In genomic region chr6:35409245-35409644, GRCh38 we compare ENCODE assay signal across 23 cellular contexts. TPM values are rescaled to one million over a fixed set of nuclear protein-coding genes. Genes with fewer than 3 reads are reported as not detected.
DNase-seq lines count a peak whose midpoint lies in the region; TF ChIP-seq lines count a peak whose summit lies in the region.
"Had no signal": no experiment of that assay in that cellular context is flagged by ENCODE, and none has a peak within 500 bp of the region (broad histone marks: within the 10 kb centered on the region; RNA-seq: fewer than 3 reads in every experiment).

No MANE protein-coding gene starts in this region.

- H3K27me3 Mint-ChIP-seq in activated naive CD4-positive, alpha-beta T cell treated with anti-CD3 and anti-CD28 coated beads, Interleukin-2, amount 50 U/mL, for 24 hours = no peaks in the 10 kb centered on the region
- H3K27me3 Mint-ChIP-seq in type B pancreatic cell = no peaks in the 10 kb centered on the region

- no peak for DNase-seq in activated naive CD4-positive, alpha-beta T cell treated with Interleukin-2 at 50 U/mL for 16 hours
- DNase-seq in OCI-M1 (lab: John Stamatoyannopoulos, UW) (peak; percentile 20), epithelial cell of prostate (ENCODE audit: low read depth, low spot score) (no peak), type B pancreatic cell (ENCODE audit: extremely low spot score, unreplicated experiment) (no peak), RWPE1 (ENCODE audit: low spot score) (no peak)
- no peak for DNase-seq in stimulated activated CD4-positive, alpha-beta T cell treated with anti-CD3 and anti-CD28 coated beads, Interleukin-2, amount 100 ng/mL, for 48 hours
- DNase-seq in stimulated activated CD8-positive, alpha-beta memory T cell treated with anti-CD3 and anti-CD28 coated beads, Interleukin-4, amount 100 ng/mL, for 48 hours = no peak
- DNase-seq: Calu3, DMS79 treated with DMSO at 0.1 percent for 48 hours, GF-D8, HCEC 1CT, IMR-90, MM.1S, NCI-H1417, NCI-H1694, NCI-H2081, NCI-H2227 treated with DMSO at 0.1 percent for 48 hours, NCI-H526 treated with DMSO at 0.1 percent for 48 hours, RPMI8226, SHP77 had no signal

- CTCF ChIA-PET in RWPE1 (lab: Yijun Ruan, JAX) = interaction anchor here (1.0 kb wide), 1 partner anchor 40 kb away, joined by 3 read pairs; no protein-coding TSS in a partner anchor

- no peaks in the 10 kb centered on the region for H3K36me3 Mint-ChIP-seq in activated naive CD4-positive, alpha-beta T cell treated with anti-CD3 and anti-CD28 coated beads, Interleukin-2, amount 50 U/mL, for 24 hours
- H3K36me3 Mint-ChIP-seq in type B pancreatic cell = peaks cover 8% of the 10 kb centered on the region

- H3K27ac ChIP-seq in epithelial cell of prostate (peak overlapping the region; percentile 11), RWPE1 (no peak overlapping the region)
- H3K27ac ChIP-seq: BLaER1, KMS-11 had no signal

- TF ChIP-seq CTCF in type B pancreatic cell (conservative IDR thresholded peaks at IDR 0.05) = no peak
- no peak for TF ChIP-seq CTCF in RWPE1 (conservative IDR thresholded peaks at IDR 0.05; ENCODE audit: low read depth)

- H3K27ac Mint-ChIP-seq in activated naive CD4-positive, alpha-beta T cell treated with anti-CD3 and anti-CD28 coated beads, Interleukin-2, amount 50 U/mL, for 24 hours = peak overlapping the region; percentile 55
- H3K27ac Mint-ChIP-seq in type B pancreatic cell = peak overlapping the region; percentile 23

- POLR2A ChIA-PET in RWPE1 (lab: Yijun Ruan, JAX; ENCODE audit: low non-redundant PET) = no interaction called here

- H3K4me1 Mint-ChIP-seq in activated naive CD4-positive, alpha-beta T cell treated with anti-CD3 and anti-CD28 coated beads, Interleukin-2, amount 50 U/mL, for 24 hours = peaks cover 24% of the 10 kb centered on the region
- H3K4me1 Mint-ChIP-seq in type B pancreatic cell (ENCODE audit: unreplicated experiment) = peaks cover 5% of the 10 kb centered on the region

- H3K4me3 Mint-ChIP-seq in activated naive CD4-positive, alpha-beta T cell treated with anti-CD3 and anti-CD28 coated beads, Interleukin-2, amount 50 U/mL, for 24 hours = no peak overlapping the region
- H3K4me3 Mint-ChIP-seq in type B pancreatic cell = no peak overlapping the region

- no peaks in the 10 kb centered on the region for H3K9me3 Mint-ChIP-seq in activated naive CD4-positive, alpha-beta T cell treated with anti-CD3 and anti-CD28 coated beads, Interleukin-2, amount 50 U/mL, for 24 hours
- no peaks in the 10 kb centered on the region for H3K9me3 Mint-ChIP-seq in type B pancreatic cell

RNA-seq across cellular contexts. Expression of gene FANCE, which starts 42.9 kb away (rescaled TPM):
- total RNA-seq in type B pancreatic cell (ENCODE audit: low replicate concordance) = 11.6 and 12.8 TPM in 2 replicates

RNA-seq across cellular contexts. Expression of gene RPL10A, which starts 59.0 kb away (rescaled TPM):
- total RNA-seq in type B pancreatic cell (ENCODE audit: low replicate concordance) = 1,788 and 1,808 TPM in 2 replicates
